ENCODE assay signal across 22 cellular contexts in the genomic region with DNA sequence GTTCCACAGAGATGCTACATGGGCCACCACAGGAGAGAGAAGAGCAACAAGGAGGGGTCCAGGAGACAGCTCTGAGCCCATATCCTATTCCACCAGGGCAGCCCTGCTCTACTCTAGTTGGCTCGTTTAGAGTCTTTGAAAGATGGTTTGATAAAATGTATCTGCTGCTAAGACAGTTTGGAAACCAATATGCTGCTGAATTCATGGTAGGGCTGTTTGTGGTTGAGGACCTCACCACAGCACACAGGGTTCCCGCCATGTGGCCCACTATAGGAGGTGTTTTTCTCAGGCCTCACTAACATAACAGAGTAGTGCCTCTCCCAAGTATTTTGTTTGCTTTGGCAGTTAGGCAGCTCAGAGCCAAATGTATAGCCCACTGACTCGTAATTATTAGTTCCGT. TPM values are rescaled to one million over a fixed set of nuclear protein-coding genes. Genes with fewer than 3 reads are reported as not detected.
DNase-seq lines count a peak whose midpoint lies in the region; ATAC-seq and TF ChIP-seq lines count a peak whose summit lies in the region.
"Had no signal": no experiment of that assay in that cellular context is flagged by ENCODE, and none has a peak within 500 bp of the region (broad histone marks: within the 10 kb centered on the region; RNA-seq: fewer than 3 reads in every experiment).

No MANE protein-coding gene starts in this region.

- peak overlapping the region; percentile 83 for H3K27ac Mint-ChIP-seq in activated CD4-positive, alpha-beta memory T cell treated with anti-CD3 and anti-CD28 coated beads for 36 hours
- H3K27ac Mint-ChIP-seq in effector memory CD8-positive, alpha-beta T cell = peak overlapping the region; percentile 91 to 93
- peak overlapping the region; percentile 43 to 78 for H3K27ac Mint-ChIP-seq in stimulated activated naive CD8-positive, alpha-beta T cell treated with anti-CD3 and anti-CD28 coated beads, Interleukin-15, amount 100 ng/mL, for 72 hours
- H3K27ac Mint-ChIP-seq: mesothelial cell of epicardium, neural progenitor cell had no signal

- no peaks in the 10 kb centered on the region for H3K27me3 Mint-ChIP-seq in activated T-cell treated with anti-CD3 and anti-CD28 coated beads, Interleukin-2, amount 50 U/mL, for 4 hours (ENCODE audit: low read depth)
- H3K27me3 Mint-ChIP-seq in activated CD4-positive, alpha-beta memory T cell treated with anti-CD3 and anti-CD28 coated beads for 36 hours = no peaks in the 10 kb centered on the region
- H3K27me3 Mint-ChIP-seq in effector memory CD8-positive, alpha-beta T cell = no peaks in the 10 kb centered on the region
- no peaks in the 10 kb centered on the region for H3K27me3 Mint-ChIP-seq in stimulated activated naive CD8-positive, alpha-beta T cell treated with anti-CD3 and anti-CD28 coated beads, Interleukin-15, amount 100 ng/mL, for 72 hours

- H3K27me3 ChIP-seq in BE2C = no peaks in the 10 kb centered on the region
- H3K27me3 ChIP-seq: esophagus squamous epithelium, neural progenitor cell, vagina had no signal

- H3K36me3 ChIP-seq in BE2C = peaks cover 52% of the 10 kb centered on the region
- H3K36me3 ChIP-seq: neural progenitor cell had no signal

- no peaks in the 10 kb centered on the region for H3K4me1 ChIP-seq in BE2C
- H3K4me1 ChIP-seq: neural progenitor cell had no signal

- no peak for ATAC-seq in activated T-cell treated with anti-CD3 and anti-CD28 coated beads, Interleukin-2, amount 50 U/mL, for 4 hours
- peak; percentile 67 for ATAC-seq in effector memory CD8-positive, alpha-beta T cell (replicated peaks)
- peak; percentile 42 for ATAC-seq in stimulated activated naive CD8-positive, alpha-beta T cell treated with anti-CD3 and anti-CD28 coated beads, Interleukin-15, amount 100 ng/mL, for 72 hours

- POLR2A ChIA-PET in activated CD4-positive, alpha-beta memory T cell treated with anti-CD3 and anti-CD28 coated beads for 36 hours (lab: Charles Lee) = interaction anchor here (1.1 kb wide), 1 partner anchor 24 kb away, joined by 4 read pairs; no protein-coding TSS in a partner anchor

- intact Hi-C loops in activated CD4-positive, alpha-beta memory T cell treated with anti-CD3 and anti-CD28 coated beads for 36 hours (cut with micrococcal nuclease) = no loop called here

- H3K4me1 Mint-ChIP-seq in activated T-cell treated with anti-CD3 and anti-CD28 coated beads, Interleukin-2, amount 50 U/mL, for 4 hours (ENCODE audit: low read depth) = peaks cover 42% of the 10 kb centered on the region
- H3K4me1 Mint-ChIP-seq in activated CD4-positive, alpha-beta memory T cell treated with anti-CD3 and anti-CD28 coated beads for 36 hours (ENCODE audit: low read depth) = peaks cover 51% of the 10 kb centered on the region
- H3K4me1 Mint-ChIP-seq in effector memory CD8-positive, alpha-beta T cell (ENCODE audit: low read depth in 2 of 2) = peaks cover 44 to 45% of the 10 kb centered on the region in 2 donors
- H3K4me1 Mint-ChIP-seq in stimulated activated naive CD8-positive, alpha-beta T cell treated with anti-CD3 and anti-CD28 coated beads, Interleukin-15, amount 100 ng/mL, for 72 hours = peaks cover 64% of the 10 kb centered on the region
- H3K4me1 Mint-ChIP-seq: neural progenitor cell had no signal

- H3K9me3 Mint-ChIP-seq in activated T-cell treated with anti-CD3 and anti-CD28 coated beads, Interleukin-2, amount 50 U/mL, for 4 hours = no peaks in the 10 kb centered on the region
- no peaks in the 10 kb centered on the region for H3K9me3 Mint-ChIP-seq in activated CD4-positive, alpha-beta memory T cell treated with anti-CD3 and anti-CD28 coated beads for 36 hours
- no peaks in the 10 kb centered on the region for H3K9me3 Mint-ChIP-seq in effector memory CD8-positive, alpha-beta T cell
- no peaks in the 10 kb centered on the region for H3K9me3 Mint-ChIP-seq in stimulated activated naive CD8-positive, alpha-beta T cell treated with anti-CD3 and anti-CD28 coated beads, Interleukin-15, amount 100 ng/mL, for 72 hours
- H3K9me3 Mint-ChIP-seq: neural progenitor cell had no signal

- H3K4me3 Mint-ChIP-seq in activated T-cell treated with anti-CD3 and anti-CD28 coated beads, Interleukin-2, amount 50 U/mL, for 4 hours = peak overlapping the region; percentile 13
- H3K4me3 Mint-ChIP-seq in activated CD4-positive, alpha-beta memory T cell treated with anti-CD3 and anti-CD28 coated beads for 36 hours = no peak overlapping the region
- peak overlapping the region; percentile 69 to 77 for H3K4me3 Mint-ChIP-seq in effector memory CD8-positive, alpha-beta T cell
- peak overlapping the region; percentile 17 to 61 for H3K4me3 Mint-ChIP-seq in stimulated activated naive CD8-positive, alpha-beta T cell treated with anti-CD3 and anti-CD28 coated beads, Interleukin-15, amount 100 ng/mL, for 72 hours
- H3K4me3 Mint-ChIP-seq: mesothelial cell of epicardium, neural progenitor cell had no signal

- H3K9me3 ChIP-seq in BE2C = no peaks in the 10 kb centered on the region
- H3K9me3 ChIP-seq: esophagus squamous epithelium, vagina had no signal

- CTCF ChIA-PET in activated CD4-positive, alpha-beta memory T cell treated with anti-CD3 and anti-CD28 coated beads for 36 hours (lab: Charles Lee) = interaction anchor here (0.6 to 3.3 kb wide), 3 partner anchors 55 to 462 kb away, joined by 3 to 16 read pairs (median 9); no protein-coding TSS in a partner anchor

- no peak overlapping the region for H3K4me3 ChIP-seq in BE2C (ENCODE audit: low read depth, low read length)
- H3K4me3 ChIP-seq: esophagus squamous epithelium, neural progenitor cell, SK-N-MC, smooth muscle cell, vagina had no signal

- no peak for DNase-seq in activated T-cell treated with anti-CD3 and anti-CD28 coated beads, Interleukin-2, amount 50 U/mL, for 4 hours
- DNase-seq in activated T-cell treated with anti-CD3 and anti-CD28 coated beads for 4 hours (no peak), BE2C (no peak), kidney tubule cell (ENCODE audit: low spot score) (no peak)
- no peak for DNase-seq in activated CD4-positive, alpha-beta memory T cell treated with anti-CD3 and anti-CD28 coated beads for 36 hours
- DNase-seq in effector memory CD8-positive, alpha-beta T cell = peak in 1 of 3 experiments; percentile 26
- no peak for DNase-seq in stimulated activated naive CD8-positive, alpha-beta T cell treated with anti-CD3 and anti-CD28 coated beads, Interleukin-15, amount 100 ng/mL, for 72 hours
- no peak for DNase-seq in effector CD4-positive, alpha-beta T cell
- DNase-seq: activated CD4-positive, alpha-beta T cell treated with anti-CD3 and anti-CD28 coated beads for 1 hour; aorta; DMS53; esophagus squamous epithelium; HCEC 1CT; NCI-H1694; NCI-H2227 treated with DMSO at 0.1 percent for 48 hours; stimulated activated CD4-positive, alpha-beta T cell treated with anti-CD3 and anti-CD28 coated beads, Interleukin-4, amount 100 ng/mL, for 24 hours; substantia nigra had no signal

- H3K36me3 Mint-ChIP-seq in activated T-cell treated with anti-CD3 and anti-CD28 coated beads, Interleukin-2, amount 50 U/mL, for 4 hours (ENCODE audit: insufficient read depth) = peaks cover 55% of the 10 kb centered on the region
- peaks cover 68% of the 10 kb centered on the region for H3K36me3 Mint-ChIP-seq in activated CD4-positive, alpha-beta memory T cell treated with anti-CD3 and anti-CD28 coated beads for 36 hours
- H3K36me3 Mint-ChIP-seq in effector memory CD8-positive, alpha-beta T cell (ENCODE audit: insufficient read depth) = peaks cover 97% of the 10 kb centered on the region

- TF ChIP-seq CTCF in BE2C (IDR thresholded peaks at IDR 0.05; ENCODE audit: low read depth, low read length) = no peak

RNA-seq across cellular contexts. Expression of a gene that starts 35.8 kb away (rescaled TPM):
- total RNA-seq in activated T-cell treated with anti-CD3 and anti-CD28 coated beads, Interleukin-2, amount 50 U/mL, for 4 hours = 1 to 10 TPM; 7.0 to 8.3 (median 7.3) TPM
- total RNA-seq in activated CD4-positive, alpha-beta memory T cell treated with anti-CD3 and anti-CD28 coated beads for 36 hours = 10 to 100 TPM; 11.8 to 14.7 TPM
- polyA plus RNA-seq in BE2C (2012; ENCODE audit: insufficient read depth, insufficient read length, low read depth) = 7.7 TPM

RNA-seq across cellular contexts. Expression of a gene that starts 37.8 kb away (rescaled TPM):
- 10 to 100 TPM; 78.5 to 93.0 (median 82.4) TPM for total RNA-seq in activated T-cell treated with anti-CD3 and anti-CD28 coated beads, Interleukin-2, amount 50 U/mL, for 4 hours
- 10 to 100 TPM; 99.3 to 99.6 TPM for total RNA-seq in activated CD4-positive, alpha-beta memory T cell treated with anti-CD3 and anti-CD28 coated beads for 36 hours
- 7.0 TPM for polyA plus RNA-seq in BE2C (2012; ENCODE audit: insufficient read depth, insufficient read length, low read depth)

Comparison
In these comparisons a context has a peak if more than half of its experiments do, and no peak if none do; other contexts are left out.
1. ATAC-seq: peak in effector memory CD8-positive, alpha-beta T cell (single experiment) and stimulated activated naive CD8-positive, alpha-beta T cell treated with anti-CD3 and anti-CD28 coated beads, Interleukin-15, amount 100 ng/mL, for 72 hours (single experiment); none in activated T-cell treated with anti-CD3 and anti-CD28 coated beads, Interleukin-2, amount 50 U/mL, for 4 hours (0 of 2).
2. Peak in every context shown above with its lines, with median percentiles within 50 percentile points of each other: H3K27ac Mint-ChIP-seq.